In the genomic region with DNA sequence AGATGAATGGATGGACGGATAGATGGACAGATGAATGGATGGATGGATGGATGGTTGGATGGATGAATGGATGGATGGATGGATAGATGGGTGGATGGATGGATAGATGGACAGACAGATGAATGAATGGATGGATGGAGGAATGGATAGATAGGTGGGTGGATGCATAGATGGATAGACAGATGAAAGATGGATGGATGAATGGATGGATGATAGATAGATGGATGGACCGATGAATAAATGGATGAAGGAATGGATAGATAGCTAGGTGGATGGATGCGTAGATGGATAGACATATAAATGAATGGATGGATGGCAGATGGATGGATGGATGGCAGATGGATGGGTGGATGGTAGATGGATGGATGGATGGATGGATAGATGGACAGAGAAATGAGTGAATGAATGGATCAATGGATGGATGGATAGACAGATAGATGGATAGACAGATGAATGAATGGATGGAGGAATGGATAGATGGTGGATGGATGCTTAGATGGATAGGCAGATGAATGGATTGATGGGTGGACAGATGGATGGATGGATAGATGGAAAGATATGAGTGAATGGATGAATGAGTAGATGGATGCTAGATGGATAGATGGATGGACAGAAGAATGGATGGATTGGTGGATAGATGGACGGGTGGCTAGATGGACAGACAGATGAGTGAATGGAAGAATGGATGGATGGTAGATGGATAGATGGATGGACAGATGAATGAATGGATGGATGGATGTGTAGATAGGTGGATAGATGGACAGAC, we compare ENCODE assay signal across 24 cellular contexts.
"Had no signal": no experiment of that assay in that cellular context is flagged by ENCODE, and none has a peak within 500 bp of the region (broad histone marks: within the 10 kb centered on the region; RNA-seq: fewer than 3 reads in every experiment).

No MANE protein-coding gene starts in this region.

- H3K4me1 ChIP-seq: esophagus muscularis mucosa, foreskin keratinocyte, gastroesophageal sphincter, heart left ventricle, left lung, lower lobe of right lung had no signal

- H3K79me2 ChIP-seq: hepatocyte had no signal

- ATAC-seq: foreskin keratinocyte, gastroesophageal sphincter, heart left ventricle, left cardiac atrium, left lung, left ventricle myocardium superior, lower lobe of right lung, mucosa of descending colon had no signal

- H3K9me3 ChIP-seq: esophagus muscularis mucosa, gastroesophageal sphincter, heart left ventricle, left lung, lower lobe of right lung, mucosa of descending colon had no signal

- H3K27me3 ChIP-seq: dorsolateral prefrontal cortex, esophagus muscularis mucosa, foreskin keratinocyte, gastroesophageal sphincter, heart left ventricle, hepatocyte, left lung had no signal

- H3K4me2 ChIP-seq: hepatocyte had no signal

- H3K27ac ChIP-seq: coronary artery, dorsolateral prefrontal cortex, esophagus muscularis mucosa, foreskin keratinocyte, gastroesophageal sphincter, heart left ventricle, hepatocyte, left lung, lower lobe of right lung had no signal

- H3K4me3 ChIP-seq: coronary artery, dorsolateral prefrontal cortex, esophagus muscularis mucosa, gastroesophageal sphincter, heart left ventricle, hepatocyte, left lung, lower lobe of right lung, mucosa of descending colon had no signal

- H2AFZ ChIP-seq: hepatocyte had no signal

- DNase-seq: dermis blood vessel endothelial cell; dorsolateral prefrontal cortex; effector CD4-positive, alpha-beta T cell; effector memory CD4-positive, alpha-beta T cell; foreskin keratinocyte; heart left ventricle; hypothalamus; immature natural killer cell; left cardiac atrium; left lung; left ventricle myocardium superior; lower lobe of right lung; mesenchymal stem cell; mucosa of descending colon; naive B cell had no signal

- H3K36me3 ChIP-seq: esophagus muscularis mucosa, gastroesophageal sphincter, heart left ventricle, left lung, lower lobe of right lung had no signal

- FAIRE-seq: colon, endothelial cell of umbilical vein, frontal cortex, islet of Langerhans, keratinocyte had no signal
